Comparison of ENCODE assay signal across 1 cellular context in genomic region chr2:105737980-105738657, GRCh38.
TF ChIP-seq lines count a peak whose summit lies in the region.

No MANE protein-coding gene starts in this region.

TF ChIP-seq in SK-N-SH, 30 proteins besides CTCF, POLR2A, EP300 and RAD21 (continued from another document):
- TF ChIP-seq ZBTB33 (IDR thresholded peaks at IDR 0.05; ENCODE audit: borderline replicate concordance, low read depth), result no peak
- TF ChIP-seq NFIC (IDR thresholded peaks at IDR 0.05; ENCODE audit: borderline replicate concordance), result no peak
